21 cellular contexts compared by ENCODE assay signal in genomic region chr6:20208687-20209378, GRCh38. TPM values are rescaled to one million over a fixed set of nuclear protein-coding genes. Genes with fewer than 3 reads are reported as not detected.
DNase-seq lines count a peak whose midpoint lies in the region; ATAC-seq and TF ChIP-seq lines count a peak whose summit lies in the region.
"Had no signal": no experiment of that assay in that cellular context is flagged by ENCODE, and none has a peak within 500 bp of the region (broad histone marks: within the 10 kb centered on the region; RNA-seq: fewer than 3 reads in every experiment).

No MANE protein-coding gene starts in this region.

- no peaks in the 10 kb centered on the region for H3K27me3 Mint-ChIP-seq in stimulated activated naive CD8-positive, alpha-beta T cell treated with anti-CD3 and anti-CD28 coated beads, Interleukin-15, Interleukin-2, amounts not matched to agents 100 ng/mL and 50 ng/mL, for 24 hours
- H3K27me3 Mint-ChIP-seq in activated T-helper 17 cell treated with anti-CD3 and anti-CD28 coated beads, Interleukin-2, amount 50 U/mL, for 72 hours = no peaks in the 10 kb centered on the region
- H3K27me3 Mint-ChIP-seq: activated naive CD8-positive, alpha-beta T cell had no signal

- H3K27ac Mint-ChIP-seq in stimulated activated naive CD8-positive, alpha-beta T cell treated with anti-CD3 and anti-CD28 coated beads, Interleukin-15, Interleukin-2, amounts not matched to agents 100 ng/mL and 50 ng/mL, for 24 hours = peak overlapping the region; percentile 27
- peak overlapping the region; percentile 72 for H3K27ac Mint-ChIP-seq in activated T-helper 17 cell treated with anti-CD3 and anti-CD28 coated beads, Interleukin-2, amount 50 U/mL, for 72 hours
- H3K27ac Mint-ChIP-seq: activated CD8-positive, alpha-beta T cell treated with anti-CD3 and anti-CD28 coated beads, Interleukin-2, amount 10 ng/mL, durations not matched to agents 7 days and 5 days; activated naive CD8-positive, alpha-beta T cell had no signal

- no peak for TF ChIP-seq CTCF in fibroblast of villous mesenchyme (IDR thresholded peaks at IDR 0.05; ENCODE audit: insufficient read depth, low read depth, low read length)

- no peak overlapping the region for H3K4me3 ChIP-seq in fibroblast of villous mesenchyme (ENCODE audit: low read depth, low read length)
- H3K4me3 ChIP-seq: hepatocyte had no signal

- no peaks in the 10 kb centered on the region for H3K36me3 Mint-ChIP-seq in stimulated activated naive CD8-positive, alpha-beta T cell treated with anti-CD3 and anti-CD28 coated beads, Interleukin-15, Interleukin-2, amounts not matched to agents 100 ng/mL and 50 ng/mL, for 24 hours (ENCODE audit: low read depth)
- H3K36me3 Mint-ChIP-seq in activated T-helper 17 cell treated with anti-CD3 and anti-CD28 coated beads, Interleukin-2, amount 50 U/mL, for 72 hours (ENCODE audit: low read depth) = no peaks in the 10 kb centered on the region
- H3K36me3 Mint-ChIP-seq: IgD-negative memory B cell had no signal

- no peak for ATAC-seq in stimulated activated naive CD8-positive, alpha-beta T cell treated with anti-CD3 and anti-CD28 coated beads, Interleukin-15, Interleukin-2, amounts not matched to agents 100 U/mL and 50 U/mL, for 24 hours
- ATAC-seq in activated T-helper 17 cell treated with anti-CD3 and anti-CD28 coated beads, Interleukin-2, amount 50 U/mL, for 72 hours (replicated peaks) = peak; percentile 11
- ATAC-seq in GM21423 (IDR thresholded peaks at IDR 0.05; ENCODE audit: unreplicated experiment) = no peak
- ATAC-seq: activated CD8-positive, alpha-beta T cell treated with anti-CD3 and anti-CD28 coated beads, Interleukin-2, amount 10 ng/mL, durations not matched to agents 7 days and 5 days; foreskin keratinocyte had no signal

- DNase-seq in stimulated activated naive CD8-positive, alpha-beta T cell treated with anti-CD3 and anti-CD28 coated beads, Interleukin-15, Interleukin-2, amounts not matched to agents 100 U/mL and 50 U/mL, for 24 hours = no peak
- DNase-seq in fibroblast of villous mesenchyme (ENCODE audit: low read depth) = peak; percentile 40
- no peak for DNase-seq in stimulated activated CD4-positive, alpha-beta T cell treated with anti-CD3 and anti-CD28 coated beads, Interleukin-4, amount 100 ng/mL, for 4 hours
- no peak for DNase-seq in CD1c-positive myeloid dendritic cell (ENCODE audit: extremely low spot score)
- DNase-seq: activated CD8-positive, alpha-beta T cell treated with anti-CD3 and anti-CD28 coated beads, Interleukin-2, amount 10 ng/mL, durations not matched to agents 7 days and 5 days; activated T-cell treated with anti-CD3 and anti-CD28 coated beads, Interleukin-2, amount 50 U/mL, for 1 hour; foreskin keratinocyte; H7; MV-4-11; NCI-H187; NCI-H2227 treated with DMSO at 0.1 percent for 48 hours; NCI-H774; nucleus accumbens; SIG-M5; WERI-Rb-1 had no signal

- H3K4me3 Mint-ChIP-seq in stimulated activated naive CD8-positive, alpha-beta T cell treated with anti-CD3 and anti-CD28 coated beads, Interleukin-15, Interleukin-2, amounts not matched to agents 100 ng/mL and 50 ng/mL, for 24 hours = peak overlapping the region; percentile 1
- H3K4me3 Mint-ChIP-seq in activated T-helper 17 cell treated with anti-CD3 and anti-CD28 coated beads, Interleukin-2, amount 50 U/mL, for 72 hours = peak overlapping the region; percentile 98
- H3K4me3 Mint-ChIP-seq: activated CD8-positive, alpha-beta T cell treated with anti-CD3 and anti-CD28 coated beads, Interleukin-2, amount 10 ng/mL, durations not matched to agents 7 days and 5 days; activated naive CD8-positive, alpha-beta T cell had no signal

- no peaks in the 10 kb centered on the region for H3K9me3 Mint-ChIP-seq in stimulated activated naive CD8-positive, alpha-beta T cell treated with anti-CD3 and anti-CD28 coated beads, Interleukin-15, Interleukin-2, amounts not matched to agents 100 ng/mL and 50 ng/mL, for 24 hours
- no peaks in the 10 kb centered on the region for H3K9me3 Mint-ChIP-seq in activated T-helper 17 cell treated with anti-CD3 and anti-CD28 coated beads, Interleukin-2, amount 50 U/mL, for 72 hours
- H3K9me3 Mint-ChIP-seq: IgD-negative memory B cell had no signal

- peaks cover 77% of the 10 kb centered on the region for H3K4me1 Mint-ChIP-seq in stimulated activated naive CD8-positive, alpha-beta T cell treated with anti-CD3 and anti-CD28 coated beads, Interleukin-15, Interleukin-2, amounts not matched to agents 100 ng/mL and 50 ng/mL, for 24 hours (ENCODE audit: low read depth)
- peaks cover 59% of the 10 kb centered on the region for H3K4me1 Mint-ChIP-seq in activated T-helper 17 cell treated with anti-CD3 and anti-CD28 coated beads, Interleukin-2, amount 50 U/mL, for 72 hours

RNA-seq across cellular contexts. Expression of gene MBOAT1, which starts 3.4 kb away (rescaled TPM):
- total RNA-seq in activated T-helper 17 cell treated with anti-CD3 and anti-CD28 coated beads, Interleukin-2, amount 50 U/mL, for 72 hours = 10 to 100 TPM; 15.7 to 18.3 TPM
- 8.7 and 22.9 TPM in 2 replicates for total RNA-seq in fibroblast of villous mesenchyme
